ENCODE assay signal across 8 cellular contexts in the genomic region with DNA sequence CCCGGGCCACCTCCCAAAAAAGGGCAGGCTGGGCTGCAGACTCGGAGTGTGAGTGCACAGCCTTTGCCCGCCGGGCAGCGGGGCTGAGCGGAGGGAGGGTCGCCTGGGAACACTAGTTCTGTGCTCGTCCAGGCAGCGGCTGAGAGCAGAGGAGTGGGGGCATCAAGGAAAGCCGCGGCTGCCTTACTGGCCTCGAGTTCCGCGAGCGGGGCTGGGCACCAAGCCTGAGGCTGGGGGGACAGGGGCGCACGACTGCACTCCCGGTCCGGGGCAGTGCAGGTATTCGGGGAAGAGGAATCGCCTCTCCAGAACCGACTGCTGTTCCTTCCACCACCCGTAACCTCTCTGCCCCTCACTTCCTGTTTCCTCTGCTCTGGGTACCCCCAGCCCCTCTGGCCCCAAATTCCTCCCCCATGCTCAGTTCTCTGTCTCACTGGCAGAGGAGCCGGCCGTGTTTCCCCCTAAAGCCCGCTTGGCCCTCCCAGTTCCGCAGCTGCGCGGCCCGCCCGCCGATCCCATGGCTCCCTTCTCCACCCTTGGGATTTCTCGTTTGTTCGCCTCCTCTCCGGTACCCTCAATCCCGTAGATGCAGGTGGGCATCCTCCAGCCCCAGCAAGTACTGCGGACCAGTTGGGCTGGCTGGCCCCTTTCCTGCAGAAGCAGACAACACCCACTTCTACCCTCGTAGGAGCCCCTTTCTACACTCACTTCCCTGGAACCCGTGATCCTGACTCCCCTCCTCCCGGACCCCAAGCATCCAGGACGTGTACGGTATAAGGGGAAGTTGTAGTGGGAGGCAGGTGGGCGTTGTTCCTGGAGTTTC. TPM values are rescaled to one million over a fixed set of nuclear protein-coding genes. Genes with fewer than 3 reads are reported as not detected.
DNase-seq lines count a peak whose midpoint lies in the region; ATAC-seq and TF ChIP-seq lines count a peak whose summit lies in the region.

No MANE protein-coding gene starts in this region.

- H3K4me2 ChIP-seq in GM23248 (ENCODE audit: unreplicated experiment) (peak overlapping the region; percentile 98), skeletal muscle satellite cell (ENCODE audit: low read length) (peak overlapping the region; percentile 94)

- H2AFZ ChIP-seq in GM23248, result peak overlapping the region; percentile 66

- no peak for ATAC-seq in HG03354 (IDR thresholded peaks at IDR 0.05; ENCODE audit: poor library complexity, severe bottlenecking, unreplicated experiment)

- peaks cover 9% of the 10 kb centered on the region for H3K36me3 Mint-ChIP-seq in activated naive CD8-positive, alpha-beta T cell treated with anti-CD3 and anti-CD28 coated beads for 36 hours

- H4K20me1 ChIP-seq in GM23248 (ENCODE audit: insufficient read depth), result no peaks in the 10 kb centered on the region

- no peak for TF ChIP-seq CTCF in AG04449 (IDR thresholded peaks at IDR 0.05; ENCODE audit: insufficient read depth, low read length, missing control alignments)

- H3K27ac ChIP-seq in GM23248, result no peak overlapping the region

- WGBS in GM23248 (ENCODE audit: low coverage in 1 of 2, low lambda C conversion rate in 2 of 2, missing lambda C conversion rate in 2 of 2), 2 experiments, result 1% methylated on average over 32 to 43 of the region's 43 CpGs

- peak overlapping the region; percentile 66 for H3K9ac ChIP-seq in GM23248
- H3K9ac ChIP-seq in skeletal muscle satellite cell (ENCODE audit: low read depth, low read length), result peak overlapping the region; percentile 55

- peaks cover 9% of the 10 kb centered on the region for H3K27me3 Mint-ChIP-seq in activated naive CD8-positive, alpha-beta T cell treated with anti-CD3 and anti-CD28 coated beads for 36 hours

- peak overlapping the region; percentile 78 for H3K4me3 Mint-ChIP-seq in activated naive CD8-positive, alpha-beta T cell treated with anti-CD3 and anti-CD28 coated beads for 36 hours

- in situ Hi-C loops in GM23248 (cut with MboI), result no loop called here

- H3K4me1 ChIP-seq in GM23248 (ENCODE audit: insufficient read depth), result peaks cover 10% of the 10 kb centered on the region
- H3K4me1 ChIP-seq in skeletal muscle satellite cell (ENCODE audit: control insufficient read depth, insufficient read depth, low read length), result peaks cover 21% of the 10 kb centered on the region

- H3K36me3 ChIP-seq in GM23248 (ENCODE audit: low read depth) (0 out of 2 replicates have a peak, but pooled peaks cover 5% of the 10 kb centered on the region), skeletal muscle satellite cell (ENCODE audit: insufficient read depth, low read length) (peaks cover 16% of the 10 kb centered on the region)

- POLR2A ChIA-PET in AG04449 (lab: Yijun Ruan, JAX), result interaction anchor here (0.7 to 1.1 kb wide), 4 partner anchors 35 to 76 kb away, joined by 3 to 11 read pairs (median 4); partner anchors contain the start of genes PFDN6 and WDR46

- H3F3A ChIP-seq in GM23248 (ENCODE audit: insufficient read depth), result peaks cover 13% of the 10 kb centered on the region; the same call in 1 of the 2 replicates

- H3K4me1 Mint-ChIP-seq in activated naive CD8-positive, alpha-beta T cell treated with anti-CD3 and anti-CD28 coated beads for 36 hours, result peaks cover 51% of the 10 kb centered on the region

- CTCF ChIA-PET in AG04449 (lab: Yijun Ruan, JAX), result interaction anchor here (0.9 to 6.0 kb wide), 3 partner anchors 16 to 280 kb away, joined by 3 to 36 read pairs (median 4); no protein-coding TSS in a partner anchor

- H3K79me2 ChIP-seq in GM23248 (ENCODE audit: insufficient read depth), result peaks cover 5% of the 10 kb centered on the region; the same call in 1 of the 2 replicates

- DNase-seq in AG04449 (ENCODE audit: low read depth, low spot score), result no peak
- peak; percentile 54 for DNase-seq in GM23248
- DNase-seq in activated naive CD8-positive, alpha-beta T cell treated with anti-CD3 and anti-CD28 coated beads for 36 hours, result no peak
- peak; percentile 62 for DNase-seq in hepatic stellate cell (ENCODE audit: low spot score)
- no peak for DNase-seq in stimulated activated CD8-positive, alpha-beta memory T cell treated with anti-CD3 and anti-CD28 coated beads, Interleukin-4, amount 100 ng/mL, for 48 hours
- no peak for DNase-seq in activated gamma-delta T cell treated with Interleukin-2 at 50 U/mL for 16 hours

- no peaks in the 10 kb centered on the region for H3K9me2 ChIP-seq in GM23248 (ENCODE audit: insufficient read depth)

- no peaks in the 10 kb centered on the region for H3K27me3 ChIP-seq in GM23248 (replicated peaks; ENCODE audit: insufficient read depth)
- peaks cover 33% of the 10 kb centered on the region for H3K27me3 ChIP-seq in skeletal muscle satellite cell (ENCODE audit: control insufficient read depth, insufficient read depth, low read length)

- H3K4me3 ChIP-seq in AG04449 (ENCODE audit: low read depth, low read length) (peak overlapping the region; percentile 62), GM23248 (peak overlapping the region; percentile 78), skeletal muscle satellite cell (ENCODE audit: low read length) (peak overlapping the region; percentile 71)

- no peaks in the 10 kb centered on the region for H3K9me3 Mint-ChIP-seq in activated naive CD8-positive, alpha-beta T cell treated with anti-CD3 and anti-CD28 coated beads for 36 hours

- no peaks in the 10 kb centered on the region for H3K9me3 ChIP-seq in GM23248 (ENCODE audit: low read depth)
- H3K9me3 ChIP-seq in skeletal muscle satellite cell (replicated peaks; ENCODE audit: low read length), result no peaks in the 10 kb centered on the region

- H3K27ac Mint-ChIP-seq in activated naive CD8-positive, alpha-beta T cell treated with anti-CD3 and anti-CD28 coated beads for 36 hours, result peak overlapping the region; percentile 66

RNA-seq across cellular contexts. Expression of gene RING1, which starts 5.1 kb away (rescaled TPM):
- 35.8 and 37.6 TPM in 2 replicates for total RNA-seq in GM23248 (2014; rRNA removed; shearing (Covaris generic))
- polyA plus RNA-seq in GM23248 (2016; fragmentation: Nextera tagmentation; extraction: Ambion mirVana), result 11.3 and 12.7 TPM in 2 replicates
- total RNA-seq in activated naive CD8-positive, alpha-beta T cell treated with anti-CD3 and anti-CD28 coated beads for 36 hours, result 10 to 100 TPM; 35.3 to 35.8 TPM
- 19.4 and 20.0 TPM in 2 replicates for total RNA-seq in skeletal muscle satellite cell (2012; rRNA removed)

RNA-seq across cellular contexts. Expression of gene HSD17B8, which starts 8.9 kb away (rescaled TPM):
- total RNA-seq in GM23248 (2014; rRNA removed; shearing (Covaris generic)), result 1.8 and 3.7 TPM in 2 replicates
- 5.3 and 5.6 TPM in 2 replicates for polyA plus RNA-seq in GM23248 (2016; fragmentation: Nextera tagmentation; extraction: Ambion mirVana)
- total RNA-seq in activated naive CD8-positive, alpha-beta T cell treated with anti-CD3 and anti-CD28 coated beads for 36 hours, result 10 to 100 TPM; 31.1 to 32.6 TPM
- total RNA-seq in skeletal muscle satellite cell (2012; rRNA removed), result 3.3 and 3.5 TPM in 2 replicates

RNA-seq across cellular contexts. Expression of gene SLC39A7, which starts 12.7 kb away (rescaled TPM):
- total RNA-seq in GM23248 (2014; rRNA removed; shearing (Covaris generic)), result 126 and 147 TPM in 2 replicates
- polyA plus RNA-seq in GM23248 (2016; fragmentation: Nextera tagmentation; extraction: Ambion mirVana), result 24.7 and 26.9 TPM in 2 replicates
- total RNA-seq in activated naive CD8-positive, alpha-beta T cell treated with anti-CD3 and anti-CD28 coated beads for 36 hours, result 10 to 100 TPM; 51.0 to 55.6 TPM
- total RNA-seq in skeletal muscle satellite cell (2012; rRNA removed), result 70.3 and 84.7 TPM in 2 replicates

RNA-seq across cellular contexts. Expression of gene RXRB, which starts 12.9 kb away (rescaled TPM):
- total RNA-seq in GM23248 (2014; rRNA removed; shearing (Covaris generic)), result 27.7 and 28.8 TPM in 2 replicates
- 28.1 and 28.9 TPM in 2 replicates for polyA plus RNA-seq in GM23248 (2016; fragmentation: Nextera tagmentation; extraction: Ambion mirVana)
- 10 to 100 TPM; 40.4 to 42.1 TPM for total RNA-seq in activated naive CD8-positive, alpha-beta T cell treated with anti-CD3 and anti-CD28 coated beads for 36 hours
- 12.4 and 13.1 TPM in 2 replicates for total RNA-seq in skeletal muscle satellite cell (2012; rRNA removed)

RNA-seq across cellular contexts. Expression of gene COL11A2, which starts 21.1 kb away (rescaled TPM):
- total RNA-seq in GM23248 (2014; rRNA removed; shearing (Covaris generic)), result 0.25 and 0.32 TPM in 2 replicates
- 0.05 and 0.31 TPM in 2 replicates for polyA plus RNA-seq in GM23248 (2016; fragmentation: Nextera tagmentation; extraction: Ambion mirVana)
- 1 to 10 TPM; 1.0 to 1.1 TPM for total RNA-seq in activated naive CD8-positive, alpha-beta T cell treated with anti-CD3 and anti-CD28 coated beads for 36 hours
- under 0.01 and 0.22 TPM in 2 replicates for total RNA-seq in skeletal muscle satellite cell (2012; rRNA removed)

Comparison
In these comparisons a context has a peak if more than half of its experiments do, and no peak if none do; other contexts are left out.
1. DNase-seq: peak in GM23248 (single experiment) and hepatic stellate cell (single experiment); none in AG04449 (single experiment), activated naive CD8-positive, alpha-beta T cell treated with anti-CD3 and anti-CD28 coated beads for 36 hours (single experiment), stimulated activated CD8-positive, alpha-beta memory T cell treated with anti-CD3 and anti-CD28 coated beads, Interleukin-4, amount 100 ng/mL, for 48 hours (single experiment) and activated gamma-delta T cell treated with Interleukin-2 at 50 U/mL for 16 hours (single experiment).
2. Peak in every context shown above with its lines, with median percentiles within 50 percentile points of each other: H3K4me3 ChIP-seq.